8 cellular contexts compared by ENCODE assay signal in the genomic region with DNA sequence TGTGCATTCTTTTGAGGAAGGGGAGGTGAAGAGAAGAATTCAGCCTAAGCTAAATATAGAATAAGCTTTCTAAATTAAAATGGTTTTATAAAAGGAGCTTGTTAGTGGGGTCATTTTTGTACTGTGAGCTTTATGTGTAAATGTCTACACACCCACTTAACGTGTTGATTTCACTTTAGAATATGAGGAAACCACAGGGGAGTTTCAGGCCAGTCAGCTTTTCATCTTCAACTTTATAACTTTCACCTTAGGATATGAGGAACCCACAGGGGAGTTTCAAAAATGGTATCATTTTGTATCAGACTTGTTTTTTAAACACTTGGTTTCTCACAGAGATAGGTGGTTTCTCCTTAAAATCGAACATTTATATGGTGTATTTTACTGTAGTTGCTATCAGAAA.
DNase-seq lines count a peak whose midpoint lies in the region; ATAC-seq and TF ChIP-seq lines count a peak whose summit lies in the region.
"Not testable (repeated sequence)": the region's sequence is repeated elsewhere in the genome, so short reads cannot be mapped to it uniquely, and the experiment has no call there.

No MANE protein-coding gene starts in this region.

- not testable (repeated sequence) for H3K79me2 ChIP-seq in ACC112 (ENCODE audit: control insufficient read depth, insufficient read depth, low read length, unreplicated experiment); SK-N-SH (ENCODE audit: insufficient read depth)

- not testable (repeated sequence) for H3K4me1 ChIP-seq in ACC112 (ENCODE audit: control insufficient read depth, insufficient read depth, low read length, unreplicated experiment); HAP-1; SK-N-SH (ENCODE audit: control insufficient read depth in 1 of 2, insufficient read depth in 2 of 2, low read depth in 1 of 2, low read length in 1 of 2); left ventricle myocardium inferior

- not testable (repeated sequence) for H3F3A ChIP-seq in SK-N-SH (replicated peaks; ENCODE audit: insufficient read depth)

- H3K36me3 ChIP-seq in ACC112 (ENCODE audit: insufficient read depth, low read length); HAP-1 (replicated peaks); SK-N-SH (replicated peaks in 1 of 2; ENCODE audit: control insufficient read depth in 1 of 2, insufficient read depth in 2 of 2, low read length in 1 of 2); left ventricle myocardium inferior: not testable (repeated sequence)

- H3K27ac ChIP-seq in ACC112 (ENCODE audit: low read depth, low read length) (peak overlapping the region; percentile 82), left ventricle myocardium inferior (replicated peaks) (peak overlapping the region; percentile 96)
- not testable (repeated sequence) for H3K27ac ChIP-seq in SK-N-SH (ENCODE audit: low read depth in 2 of 2, low read length in 1 of 2)

- not testable (repeated sequence) for H2AFZ ChIP-seq in ACC112 (ENCODE audit: low read length, unreplicated experiment); SK-N-SH (ENCODE audit: low read depth)

- H4K20me1 ChIP-seq in SK-N-SH (ENCODE audit: insufficient read depth): not testable (repeated sequence)

- intact Hi-C loops in activated naive CD4-positive, alpha-beta T cell treated with anti-CD3 and anti-CD28 coated beads for 36 hours (cut with micrococcal nuclease): loop anchor here (2.0 kb wide), 1 partner anchor 131 kb away; no protein-coding TSS in a partner anchor
- intact Hi-C loops in left ventricle myocardium inferior (cut with micrococcal nuclease): not testable (repeated sequence)

- peak overlapping the region; percentile 54 for H3K27ac Mint-ChIP-seq in activated naive CD4-positive, alpha-beta T cell treated with anti-CD3 and anti-CD28 coated beads for 36 hours
- peak overlapping the region; percentile 89 for H3K27ac Mint-ChIP-seq in central memory CD8-positive, alpha-beta T cell (ENCODE audit: low read depth)
- H3K27ac Mint-ChIP-seq in neural crest cell (ENCODE audit: unreplicated experiment): not testable (repeated sequence)
- H3K27ac Mint-ChIP-seq in stimulated activated memory B cell treated with anti-CD40 and anti-IgM and Interleukin-4, amounts not matched to agents 10 μg/mL and 1 μg/mL and 100 μg/mL, for 72 hours: peak overlapping the region; percentile 82

- H3K36me3 Mint-ChIP-seq in activated naive CD4-positive, alpha-beta T cell treated with anti-CD3 and anti-CD28 coated beads for 36 hours (ENCODE audit: low read depth); central memory CD8-positive, alpha-beta T cell (ENCODE audit: insufficient read depth); neural crest cell (ENCODE audit: low read depth); stimulated activated memory B cell treated with anti-CD40 and anti-IgM and Interleukin-4, amounts not matched to agents 10 μg/mL and 1 μg/mL and 100 μg/mL, for 72 hours: not testable (repeated sequence)

- 8% methylated on average over 2 of the region's 2 CpGs for WGBS in SK-N-SH (ENCODE audit: low lambda C conversion rate)

- CTCF ChIA-PET in SK-N-SH (lab: Yijun Ruan, JAX); activated naive CD4-positive, alpha-beta T cell treated with anti-CD3 and anti-CD28 coated beads for 36 hours (lab: Charles Lee): not testable (repeated sequence)

- H3K9me3 Mint-ChIP-seq in activated naive CD4-positive, alpha-beta T cell treated with anti-CD3 and anti-CD28 coated beads for 36 hours; central memory CD8-positive, alpha-beta T cell; neural crest cell; stimulated activated memory B cell treated with anti-CD40 and anti-IgM and Interleukin-4, amounts not matched to agents 10 μg/mL and 1 μg/mL and 100 μg/mL, for 72 hours: not testable (repeated sequence)

- H3K9ac ChIP-seq in SK-N-SH: not testable (repeated sequence)

- H3K4me3 Mint-ChIP-seq in activated naive CD4-positive, alpha-beta T cell treated with anti-CD3 and anti-CD28 coated beads for 36 hours: peak overlapping the region; percentile 73
- peak overlapping the region; percentile 80 for H3K4me3 Mint-ChIP-seq in central memory CD8-positive, alpha-beta T cell
- H3K4me3 Mint-ChIP-seq in neural crest cell: peak overlapping the region; percentile 78
- peak overlapping the region; percentile 73 for H3K4me3 Mint-ChIP-seq in stimulated activated memory B cell treated with anti-CD40 and anti-IgM and Interleukin-4, amounts not matched to agents 10 μg/mL and 1 μg/mL and 100 μg/mL, for 72 hours

- TF ChIP-seq CTCF in SK-N-SH (IDR thresholded peaks at IDR 0.05); left ventricle myocardium inferior (IDR thresholded peaks at IDR 0.05; ENCODE audit: borderline replicate concordance); neural crest cell (conservative IDR thresholded peaks at IDR 0.05): not testable (repeated sequence)

- in situ Hi-C loops in HAP-1 (cut with MboI; ENCODE audit: low sequenced_read_pairs): not testable (repeated sequence)

- H3K4me2 ChIP-seq in SK-N-SH: peak overlapping the region; percentile 50

- H3K9me3 ChIP-seq in HAP-1; SK-N-SH; left ventricle myocardium inferior (replicated peaks): not testable (repeated sequence)

- not testable (repeated sequence) for TF ChIP-seq EP300 in SK-N-SH (IDR thresholded peaks at IDR 0.05; ENCODE audit: borderline replicate concordance in 1 of 2, low read depth in 1 of 2, low read length in 1 of 2)

- not testable (repeated sequence) for DNase-seq in HAP-1 (ENCODE audit: low spot score in 2 of 2); SK-N-SH; left ventricle myocardium inferior; neural crest cell (ENCODE audit: low read depth, low spot score)
- DNase-seq in activated naive CD4-positive, alpha-beta T cell treated with anti-CD3 and anti-CD28 coated beads for 36 hours: peak; percentile 47
- peak in 1 of 2 donors; percentile 10 for DNase-seq in central memory CD8-positive, alpha-beta T cell (ENCODE audit: low spot score in 2 of 2)

- H3K27me3 ChIP-seq in ACC112 (ENCODE audit: insufficient read depth, low read length); HAP-1 (ENCODE audit: low read depth); SK-N-SH (ENCODE audit: insufficient read depth); left ventricle myocardium inferior (ENCODE audit: low read depth): not testable (repeated sequence)

- TF ChIP-seq RAD21 in SK-N-SH (IDR thresholded peaks at IDR 0.05; ENCODE audit: low read length): not testable (repeated sequence)

- ATAC-seq in central memory CD8-positive, alpha-beta T cell (replicated peaks; ENCODE audit: extremely low read depth, poor library complexity, severe bottlenecking): peak; percentile 34
- not testable (repeated sequence) for ATAC-seq in stimulated activated memory B cell treated with anti-CD40 and anti-IgM and Interleukin-4, amounts not matched to agents 10 μg/mL and 1 μg/mL and 100 μg/mL, for 72 hours

- H3K4me1 Mint-ChIP-seq in activated naive CD4-positive, alpha-beta T cell treated with anti-CD3 and anti-CD28 coated beads for 36 hours (ENCODE audit: low read depth); central memory CD8-positive, alpha-beta T cell; neural crest cell; stimulated activated memory B cell treated with anti-CD40 and anti-IgM and Interleukin-4, amounts not matched to agents 10 μg/mL and 1 μg/mL and 100 μg/mL, for 72 hours: not testable (repeated sequence)

- not testable (repeated sequence) for H3K9me2 ChIP-seq in SK-N-SH

- peak overlapping the region; percentile 76 for H3K4me3 ChIP-seq in ACC112 (ENCODE audit: low read depth, low read length)
- H3K4me3 ChIP-seq in HAP-1: peak overlapping the region; percentile 35
- H3K4me3 ChIP-seq in SK-N-SH (ENCODE audit: low read depth in 2 of 2, low read length in 1 of 2): not testable (repeated sequence)
- peak overlapping the region; percentile 72 for H3K4me3 ChIP-seq in left ventricle myocardium inferior

- H3K27me3 Mint-ChIP-seq in activated naive CD4-positive, alpha-beta T cell treated with anti-CD3 and anti-CD28 coated beads for 36 hours (ENCODE audit: low read depth); central memory CD8-positive, alpha-beta T cell; stimulated activated memory B cell treated with anti-CD40 and anti-IgM and Interleukin-4, amounts not matched to agents 10 μg/mL and 1 μg/mL and 100 μg/mL, for 72 hours: not testable (repeated sequence)
- peaks cover 16% of the 10 kb centered on the region for H3K27me3 Mint-ChIP-seq in neural crest cell (ENCODE audit: low read depth)

- POLR2A ChIA-PET in SK-N-SH (lab: Yijun Ruan, JAX): not testable (repeated sequence)
